ENCODE assay signal across 18 cellular contexts in the genomic region with DNA sequence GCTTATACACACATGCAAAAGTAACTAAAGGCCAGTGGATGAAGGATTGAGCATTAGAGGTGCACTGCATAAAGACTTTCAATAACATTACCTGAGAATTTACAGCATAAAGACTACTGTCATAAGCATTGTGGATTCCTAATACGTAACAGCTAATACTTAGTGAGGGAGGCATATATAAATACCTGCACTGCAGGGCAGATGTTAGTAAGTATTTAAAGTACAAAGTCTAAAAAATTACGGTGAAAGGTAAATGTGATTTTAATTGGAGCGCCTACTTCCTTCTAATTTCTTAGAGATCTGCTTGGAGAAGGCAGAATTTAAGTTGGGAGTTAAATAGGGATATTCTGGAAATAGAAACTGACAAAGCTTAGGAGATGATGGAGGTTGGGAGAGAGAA.
"Had no signal": no experiment of that assay in that cellular context is flagged by ENCODE, and none has a peak within 500 bp of the region (broad histone marks: within the 10 kb centered on the region; RNA-seq: fewer than 3 reads in every experiment).

No MANE protein-coding gene starts in this region.

- H3K4me1 ChIP-seq: adrenal gland, prostate gland, spleen had no signal

- H3K4me2 ChIP-seq: SK-N-SH had no signal

- H3K27ac Mint-ChIP-seq: activated B cell treated with CpG ODN at 0.5 μM for 24 hours; activated CD8-positive, alpha-beta T cell treated with anti-CD3 and anti-CD28 coated beads for 36 hours; activated naive CD4-positive, alpha-beta T cell treated with anti-CD3 and anti-CD28 coated beads, Interleukin-2, amount 50 U/mL, for 24 hours; nephron had no signal

- H3K4me3 ChIP-seq: adrenal gland, prostate gland, spleen, thoracic aorta had no signal

- H3K36me3 ChIP-seq: prostate gland had no signal

- H3K9me3 ChIP-seq: adrenal gland, prostate gland, SK-N-SH, spleen, thoracic aorta had no signal

- H3K9me3 Mint-ChIP-seq: activated B cell treated with CpG ODN at 0.5 μM for 24 hours; activated CD8-positive, alpha-beta T cell treated with anti-CD3 and anti-CD28 coated beads for 36 hours; activated naive CD4-positive, alpha-beta T cell treated with anti-CD3 and anti-CD28 coated beads, Interleukin-2, amount 50 U/mL, for 24 hours; activated T-cell treated with anti-CD3 and anti-CD28 coated beads, Interleukin-2, amount 50 U/mL, for 4 hours; nephron had no signal

- H3K4me1 Mint-ChIP-seq: activated B cell treated with CpG ODN at 0.5 μM for 24 hours; activated naive CD4-positive, alpha-beta T cell treated with anti-CD3 and anti-CD28 coated beads, Interleukin-2, amount 50 U/mL, for 24 hours; nephron had no signal

- ATAC-seq: activated CD8-positive, alpha-beta T cell treated with anti-CD3 and anti-CD28 coated beads for 36 hours; activated T-cell treated with anti-CD3 and anti-CD28 coated beads, Interleukin-2, amount 50 U/mL, for 4 hours; esophagus mucosa; sciatic nerve had no signal

- H3K9me2 ChIP-seq: SK-N-SH had no signal

- H3K9ac ChIP-seq: SK-N-SH had no signal

- H3K27ac ChIP-seq: adrenal gland, prostate gland, spleen, thoracic aorta had no signal

- H3K4me3 Mint-ChIP-seq: activated B cell treated with CpG ODN at 0.5 μM for 24 hours; activated CD8-positive, alpha-beta T cell treated with anti-CD3 and anti-CD28 coated beads for 36 hours; activated naive CD4-positive, alpha-beta T cell treated with anti-CD3 and anti-CD28 coated beads, Interleukin-2, amount 50 U/mL, for 24 hours; activated T-cell treated with anti-CD3 and anti-CD28 coated beads, Interleukin-2, amount 50 U/mL, for 4 hours; nephron had no signal

- H3K27me3 Mint-ChIP-seq: activated B cell treated with CpG ODN at 0.5 μM for 24 hours; activated CD8-positive, alpha-beta T cell treated with anti-CD3 and anti-CD28 coated beads for 36 hours; activated naive CD4-positive, alpha-beta T cell treated with anti-CD3 and anti-CD28 coated beads, Interleukin-2, amount 50 U/mL, for 24 hours had no signal

- H3K27me3 ChIP-seq: adrenal gland, spleen had no signal

- DNase-seq: activated B cell treated with CpG ODN at 0.5 μM for 24 hours; activated CD4-positive, alpha-beta T cell treated with anti-CD3 and anti-CD28 coated beads for 48 hours; activated CD8-positive, alpha-beta T cell treated with anti-CD3 and anti-CD28 coated beads for 36 hours; activated effector memory CD4-positive, alpha-beta T cell treated with anti-CD3 and anti-CD28 coated beads, Interleukin-2, amount 50 U/mL, for 16 hours; activated T-cell treated with anti-CD3 and anti-CD28 coated beads, Interleukin-2, amount 50 U/mL, for 4 hours; adrenal gland; mammary epithelial cell; occipital lobe; SK-N-SH; spleen; T-helper 1 cell had no signal

- FAIRE-seq: colon had no signal
